ENCODE assay signal across 9 cellular contexts in the genomic region with DNA sequence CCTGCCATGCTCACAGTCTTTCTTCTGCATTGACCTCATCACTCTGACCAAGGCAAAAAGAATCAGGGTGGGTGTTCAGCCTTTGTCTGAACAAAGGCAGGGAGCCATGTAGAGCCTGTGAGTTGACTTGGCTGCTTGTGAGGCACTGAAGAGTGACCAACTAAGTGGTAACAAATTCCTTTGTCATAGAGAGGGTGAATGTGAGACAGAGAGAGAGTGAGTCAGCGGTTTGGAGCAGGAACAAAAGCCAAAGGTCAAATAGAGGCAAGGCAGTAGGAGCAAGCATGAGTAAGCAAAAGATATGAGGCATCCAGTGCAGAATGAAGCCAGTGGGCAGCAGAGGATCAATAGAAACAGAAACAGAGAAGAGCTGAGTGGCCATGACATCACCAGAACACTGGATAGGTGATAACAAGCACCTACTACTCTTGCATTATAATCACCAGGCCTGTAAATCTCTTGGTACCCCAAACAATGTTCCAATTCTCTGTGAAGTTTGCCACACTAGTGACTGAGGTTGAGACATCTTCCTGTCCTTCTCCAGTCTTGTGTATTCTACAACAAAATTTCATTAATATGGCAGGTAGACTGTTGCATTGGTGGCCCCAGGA.
DNase-seq lines count a peak whose midpoint lies in the region; ATAC-seq, FAIRE-seq and TF ChIP-seq lines count a peak whose summit lies in the region.
"Had no signal": no experiment of that assay in that cellular context is flagged by ENCODE, and none has a peak within 500 bp of the region (broad histone marks: within the 10 kb centered on the region; RNA-seq: fewer than 3 reads in every experiment).

No MANE protein-coding gene starts in this region.

- H3K4me3 ChIP-seq in PC-3 (ENCODE audit: low read length), result no peak overlapping the region
- H3K4me3 ChIP-seq in skeletal muscle cell (ENCODE audit: low read depth, low read length), result no peak overlapping the region
- H3K4me3 ChIP-seq in transverse colon, result no peak overlapping the region

- no peaks in the 10 kb centered on the region for H4K20me1 ChIP-seq in PC-3 (ENCODE audit: low read length)

- in situ Hi-C loops in transverse colon (cut with MboI; ENCODE audit: low pct_ligation_motif_present in 1 of 4, low pct_unique_long_range_greater_than_20kb in 1 of 4, low sequenced_read_pairs in 3 of 4), result no loop called here

- no peaks in the 10 kb centered on the region for H3K9me2 ChIP-seq in PC-3 (replicated peaks; ENCODE audit: low read length)

- TF ChIP-seq CTCF in PC-3 (conservative IDR thresholded peaks at IDR 0.05; ENCODE audit: low read depth, low read length), result no peak; the same call in 1 of the 2 replicates
- no peak for TF ChIP-seq CTCF in transverse colon (IDR thresholded peaks at IDR 0.05)

- no TSS peak for BruUV-seq in PC-3 (replicated peaks; lab: Mats Ljungman, UMichigan)

- H3K4me2 ChIP-seq in PC-3 (ENCODE audit: low read length), result peak overlapping the region; percentile 38

- peak overlapping the region; percentile 16; the same call in 1 of the 2 replicates for H2AFZ ChIP-seq in PC-3 (ENCODE audit: low read length)

- H3K4me1 ChIP-seq in PC-3 (ENCODE audit: insufficient read depth, low read length), result peaks cover 26% of the 10 kb centered on the region
- H3K4me1 ChIP-seq in transverse colon, result no peaks in the 10 kb centered on the region

- CTCF ChIA-PET in PC-3 (lab: Charles Lee), result no interaction called here

- POLR2A ChIA-PET in PC-3 (lab: Charles Lee; ENCODE audit: unreplicated experiment), result no interaction called here

- no peaks in the 10 kb centered on the region for H3K79me2 ChIP-seq in PC-3 (ENCODE audit: low read length)

- H3K27me3 ChIP-seq in PC-3 (ENCODE audit: low read length), result no peaks in the 10 kb centered on the region
- no peaks in the 10 kb centered on the region for H3K27me3 ChIP-seq in transverse colon
- H3K27me3 ChIP-seq: neutrophil had no signal

- H3F3A ChIP-seq in PC-3 (ENCODE audit: low read length, unreplicated experiment), result no peaks in the 10 kb centered on the region

- ATAC-seq in HG02852 (IDR thresholded peaks at IDR 0.05; ENCODE audit: unreplicated experiment) (peak; percentile 55), PC-3 (peak; percentile 95), GM21528 (IDR thresholded peaks at IDR 0.05; ENCODE audit: low FRiP score, unreplicated experiment) (no peak)

- H3K27ac ChIP-seq in PC-3 (ENCODE audit: low read length) (peak overlapping the region; percentile 73), transverse colon (no peak overlapping the region)
- H3K27ac ChIP-seq: neutrophil had no signal

- H3K9me3 ChIP-seq in PC-3 (ENCODE audit: low read length), result no peaks in the 10 kb centered on the region
- H3K9me3 ChIP-seq in transverse colon, result no peaks in the 10 kb centered on the region
- H3K9me3 ChIP-seq: neutrophil had no signal

- H3K9ac ChIP-seq in PC-3 (ENCODE audit: low read length), result peak overlapping the region; percentile 12; the same call in 1 of the 2 replicates

- 48 to 63% methylated on average over 1 of the region's 1 CpG for WGBS in transverse colon (ENCODE audit: low coverage in 1 of 2), 2 donors

- no peak for TF ChIP-seq EP300 in transverse colon (IDR thresholded peaks at IDR 0.05; ENCODE audit: low read depth)

- H3K36me3 ChIP-seq in PC-3 (ENCODE audit: low read depth, low read length), result no peaks in the 10 kb centered on the region
- no peaks in the 10 kb centered on the region for H3K36me3 ChIP-seq in transverse colon
- H3K36me3 ChIP-seq: neutrophil had no signal

- FAIRE-seq in GM18507 (lab: Jason Lieb, UNC), result peak; percentile 55

- no peak for TF ChIP-seq POLR2A in transverse colon (IDR thresholded peaks at IDR 0.05)

- DNase-seq in GM18507 (ENCODE audit: extremely low spot score, insufficient read length, low read depth) (no peak), PC-3 (peak; percentile 93), fibroblast of gingiva (ENCODE audit: low read depth) (peak; percentile 96), skeletal muscle cell (ENCODE audit: low read depth) (peak; percentile 93), transverse colon (no peak)
- DNase-seq in activated effector memory CD4-positive, alpha-beta T cell treated with anti-CD3 and anti-CD28 coated beads, Interleukin-2, amount 50 U/mL, for 16 hours, result no peak

- intact Hi-C loops in PC-3 (cut with micrococcal nuclease), result no loop called here
- intact Hi-C loops in transverse colon (cut with DNase I; ENCODE audit: low total_unique reads), result no loop called here

Comparison
In these comparisons a context has a peak if more than half of its experiments do, and no peak if none do; other contexts are left out.
1. DNase-seq: peak in PC-3 (single experiment), fibroblast of gingiva (single experiment) and skeletal muscle cell (single experiment); none in GM18507 (single experiment), transverse colon (single experiment) and activated effector memory CD4-positive, alpha-beta T cell treated with anti-CD3 and anti-CD28 coated beads, Interleukin-2, amount 50 U/mL, for 16 hours (single experiment).